ENCODE assay signal across 9 cellular contexts in genomic region chr3:49022751-49023171, GRCh38. TPM values are rescaled to one million over a fixed set of nuclear protein-coding genes. Genes with fewer than 3 reads are reported as not detected.
DNase-seq lines count a peak whose midpoint lies in the region; ATAC-seq, FAIRE-seq and TF ChIP-seq lines count a peak whose summit lies in the region.
"Had no signal": no experiment of that assay in that cellular context is flagged by ENCODE, and none has a peak within 500 bp of the region (broad histone marks: within the 10 kb centered on the region; RNA-seq: fewer than 3 reads in every experiment).

No MANE protein-coding gene starts in this region.

- H3K27ac Mint-ChIP-seq in activated CD8-positive, alpha-beta T cell treated with anti-CD3 and anti-CD28 coated beads for 36 hours, result peak overlapping the region; percentile 94

- peak overlapping the region; percentile 87 for H3K4me3 Mint-ChIP-seq in activated CD8-positive, alpha-beta T cell treated with anti-CD3 and anti-CD28 coated beads for 36 hours

- intact Hi-C loops in Right ventricle myocardium inferior (cut with DNase I), result loop anchor here (5.0 to 10.0 kb wide), 3 partner anchors 70 to 402 kb away; partner anchors contain the start of genes AMT, LAMB2, NICN1 and QRICH1
- intact Hi-C loops in activated CD8-positive, alpha-beta T cell treated with anti-CD3 and anti-CD28 coated beads for 36 hours (cut with micrococcal nuclease), result loop anchor here (5.0 kb wide), 1 partner anchor 35 kb away; no protein-coding TSS in a partner anchor

- peaks cover 54% of the 10 kb centered on the region for H3K4me1 Mint-ChIP-seq in activated CD8-positive, alpha-beta T cell treated with anti-CD3 and anti-CD28 coated beads for 36 hours (ENCODE audit: low read depth)

- TF ChIP-seq CTCF in cardiac muscle cell (IDR thresholded peaks at IDR 0.05; ENCODE audit: low read depth, low read length), result no peak
- no peak for TF ChIP-seq CTCF in activated CD8-positive, alpha-beta T cell treated with anti-CD3 and anti-CD28 coated beads for 36 hours (IDR thresholded peaks at IDR 0.05)

- H3K9me3 ChIP-seq in cardiac muscle cell (ENCODE audit: low read depth), result no peaks in the 10 kb centered on the region
- no peaks in the 10 kb centered on the region for H3K9me3 ChIP-seq in iPS-20b (ENCODE audit: insufficient read depth, low read depth, low read length)

- peak overlapping the region; percentile 94 for H3K9ac ChIP-seq in iPS-20b (ENCODE audit: low read depth, low read length)

- no peaks in the 10 kb centered on the region for H3K27me3 ChIP-seq in cardiac muscle cell
- no peaks in the 10 kb centered on the region for H3K27me3 ChIP-seq in iPS-20b (ENCODE audit: insufficient read depth, low read length)

- H3K4me1 ChIP-seq in cardiac muscle cell (ENCODE audit: low read depth) (peaks cover 11% of the 10 kb centered on the region), iPS-20b (ENCODE audit: insufficient read depth, low read length) (no peaks in the 10 kb centered on the region; the same call in 1 of the 2 replicates)

- FAIRE-seq in GM12891 (lab: Jason Lieb, UNC), result no peak
- FAIRE-seq: islet of Langerhans had no signal

- no peaks in the 10 kb centered on the region for H3K27me3 Mint-ChIP-seq in activated CD8-positive, alpha-beta T cell treated with anti-CD3 and anti-CD28 coated beads for 36 hours

- H3K4me3 ChIP-seq in cardiac muscle cell (peak overlapping the region; percentile 55), iPS-20b (ENCODE audit: low read length) (peak overlapping the region; percentile 98)

- H3K36me3 Mint-ChIP-seq in activated CD8-positive, alpha-beta T cell treated with anti-CD3 and anti-CD28 coated beads for 36 hours (ENCODE audit: low read depth), result peaks cover 64% of the 10 kb centered on the region

- DNase-seq in cardiac muscle cell (ENCODE audit: low read depth in 1 of 2, low spot score in 1 of 2) (no peak), Right ventricle myocardium inferior (ENCODE audit: missing footprints) (no peak), substantia nigra (lab: John Stamatoyannopoulos, UW) (no peak), GM12891 (ENCODE audit: insufficient read length, low spot score) (no peak), mesenteric fat pad (ENCODE audit: low spot score) (no peak)
- peak; percentile 36 for DNase-seq in activated CD8-positive, alpha-beta T cell treated with anti-CD3 and anti-CD28 coated beads for 36 hours

- peaks cover 30% of the 10 kb centered on the region for H3K36me3 ChIP-seq in cardiac muscle cell
- H3K36me3 ChIP-seq in iPS-20b (ENCODE audit: insufficient read depth, low read depth, low read length), result peaks cover 49% of the 10 kb centered on the region

- no peak; the same call in 1 of the 2 replicates for TF ChIP-seq POLR2A in GM12891 (IDR thresholded peaks at IDR 0.05; ENCODE audit: low read depth, low read length)

- CTCF ChIA-PET in activated CD8-positive, alpha-beta T cell treated with anti-CD3 and anti-CD28 coated beads for 36 hours (lab: Charles Lee), result interaction anchor here (0.6 to 5.9 kb wide), 9 partner anchors 10 to 98 kb away, joined by 4 to 64 read pairs (median 13); partner anchors contain the start of genes P4HTM, QRICH1, USP19 and WDR6

- POLR2A ChIA-PET in activated CD8-positive, alpha-beta T cell treated with anti-CD3 and anti-CD28 coated beads for 36 hours (lab: Charles Lee), result interaction anchor here (1.0 to 12.0 kb wide), 12 partner anchors 9 to 317 kb away, joined by 3 to 200 read pairs (median 8); partner anchors contain the start of genes ARIH2, P4HTM, QARS1 and QRICH1

- ATAC-seq in Right ventricle myocardium inferior (no peak), GM21515 (IDR thresholded peaks at IDR 0.05; ENCODE audit: unreplicated experiment) (no peak)
- no peak for ATAC-seq in activated CD8-positive, alpha-beta T cell treated with anti-CD3 and anti-CD28 coated beads for 36 hours

- H3K27ac ChIP-seq in cardiac muscle cell (peak overlapping the region; percentile 96), iPS-20b (ENCODE audit: low read length) (peak overlapping the region; percentile 18), substantia nigra (ENCODE audit: low read depth, low read length, poor library complexity, severe bottlenecking) (peak overlapping the region; percentile 96)

- no peaks in the 10 kb centered on the region for H3K9me3 Mint-ChIP-seq in activated CD8-positive, alpha-beta T cell treated with anti-CD3 and anti-CD28 coated beads for 36 hours

TF ChIP-seq in GM12891, 5 proteins besides CTCF, POLR2A, EP300 and RAD21:
- no peak for TF ChIP-seq SPI1 (IDR thresholded peaks at IDR 0.05; ENCODE audit: low read depth, low read length)
- TF ChIP-seq POLR2AphosphoS5 (IDR thresholded peaks at IDR 0.05; ENCODE audit: low read depth, low read length), result no peak; the same call in 1 of the 2 replicates
- TF ChIP-seq PAX5 (IDR thresholded peaks at IDR 0.05; ENCODE audit: insufficient read depth, low read length, severe bottlenecking), result no peak
- TF ChIP-seq TAF1 (IDR thresholded peaks at IDR 0.05; ENCODE audit: low read depth, low read length), result no peak
- no peak for TF ChIP-seq POU2F2 (IDR thresholded peaks at IDR 0.05; ENCODE audit: low read depth, low read length)

RNA-seq across cellular contexts. Expression of gene NDUFAF3, which starts 0.8 kb away (rescaled TPM):
- total RNA-seq in cardiac muscle cell, result 217 and 361 TPM in 2 replicates
- 280 and 310 TPM in 2 replicates for polyA plus RNA-seq in cardiac muscle cell
- 157 TPM for total RNA-seq in Right ventricle myocardium inferior
- 10 to 100 TPM; 90.7 to 95.5 TPM for total RNA-seq in activated CD8-positive, alpha-beta T cell treated with anti-CD3 and anti-CD28 coated beads for 36 hours
- polyA plus RNA-seq in GM12891 (2012; ENCODE audit: low read depth, missing spikeins), result 105 TPM
- 102 TPM for total RNA-seq in mesenteric fat pad

RNA-seq across cellular contexts. Expression of gene DALRD3, which starts 4.4 kb away (rescaled TPM):
- total RNA-seq in cardiac muscle cell (78.0 and 81.0 TPM in 2 replicates), Right ventricle myocardium inferior (9.0 TPM), mesenteric fat pad (16.0 TPM)
- polyA plus RNA-seq in cardiac muscle cell, result 54.6 and 96.2 TPM in 2 replicates
- 10 to 100 TPM; 20.2 to 22.8 TPM for total RNA-seq in activated CD8-positive, alpha-beta T cell treated with anti-CD3 and anti-CD28 coated beads for 36 hours
- 22.2 TPM for polyA plus RNA-seq in GM12891 (2012; ENCODE audit: low read depth, missing spikeins)

RNA-seq across cellular contexts. Expression of gene IMPDH2, which starts 6.4 kb away (rescaled TPM):
- total RNA-seq in cardiac muscle cell, result 155 and 186 TPM in 2 replicates
- polyA plus RNA-seq in cardiac muscle cell, result 118 and 179 TPM in 2 replicates
- total RNA-seq in Right ventricle myocardium inferior, result 64.3 TPM
- 100 to 1,000 TPM; 535 to 557 TPM for total RNA-seq in activated CD8-positive, alpha-beta T cell treated with anti-CD3 and anti-CD28 coated beads for 36 hours
- 251 TPM for polyA plus RNA-seq in GM12891 (2012; ENCODE audit: low read depth, missing spikeins)
- total RNA-seq in mesenteric fat pad, result 123 TPM

RNA-seq across cellular contexts. Expression of gene WDR6, which starts 15.6 kb away (rescaled TPM):
- total RNA-seq in cardiac muscle cell (176 and 223 TPM in 2 replicates), Right ventricle myocardium inferior (83.3 TPM), mesenteric fat pad (104 TPM)
- 276 and 277 TPM in 2 replicates for polyA plus RNA-seq in cardiac muscle cell
- total RNA-seq in activated CD8-positive, alpha-beta T cell treated with anti-CD3 and anti-CD28 coated beads for 36 hours, result 100 to 1,000 TPM; 111 to 125 TPM
- polyA plus RNA-seq in GM12891 (2012; ENCODE audit: low read depth, missing spikeins), result 126 TPM

RNA-seq across cellular contexts. Expression of gene P4HTM, which starts 32.7 kb away (rescaled TPM):
- total RNA-seq in cardiac muscle cell (63.3 and 76.5 TPM in 2 replicates), Right ventricle myocardium inferior (25.5 TPM), mesenteric fat pad (16.2 TPM)
- 60.4 and 84.7 TPM in 2 replicates for polyA plus RNA-seq in cardiac muscle cell
- total RNA-seq in activated CD8-positive, alpha-beta T cell treated with anti-CD3 and anti-CD28 coated beads for 36 hours, result 10 to 100 TPM; 24.8 to 25.0 TPM
- 17.9 TPM for polyA plus RNA-seq in GM12891 (2012; ENCODE audit: low read depth, missing spikeins)

Comparison
In these comparisons a context has a peak if more than half of its experiments do, and no peak if none do; other contexts are left out.
1. H3K27ac ChIP-seq: peak in every context shown above with its lines; median percentile 96 in cardiac muscle cell; 96 in substantia nigra; 18 in iPS-20b.